In the genomic region with DNA sequence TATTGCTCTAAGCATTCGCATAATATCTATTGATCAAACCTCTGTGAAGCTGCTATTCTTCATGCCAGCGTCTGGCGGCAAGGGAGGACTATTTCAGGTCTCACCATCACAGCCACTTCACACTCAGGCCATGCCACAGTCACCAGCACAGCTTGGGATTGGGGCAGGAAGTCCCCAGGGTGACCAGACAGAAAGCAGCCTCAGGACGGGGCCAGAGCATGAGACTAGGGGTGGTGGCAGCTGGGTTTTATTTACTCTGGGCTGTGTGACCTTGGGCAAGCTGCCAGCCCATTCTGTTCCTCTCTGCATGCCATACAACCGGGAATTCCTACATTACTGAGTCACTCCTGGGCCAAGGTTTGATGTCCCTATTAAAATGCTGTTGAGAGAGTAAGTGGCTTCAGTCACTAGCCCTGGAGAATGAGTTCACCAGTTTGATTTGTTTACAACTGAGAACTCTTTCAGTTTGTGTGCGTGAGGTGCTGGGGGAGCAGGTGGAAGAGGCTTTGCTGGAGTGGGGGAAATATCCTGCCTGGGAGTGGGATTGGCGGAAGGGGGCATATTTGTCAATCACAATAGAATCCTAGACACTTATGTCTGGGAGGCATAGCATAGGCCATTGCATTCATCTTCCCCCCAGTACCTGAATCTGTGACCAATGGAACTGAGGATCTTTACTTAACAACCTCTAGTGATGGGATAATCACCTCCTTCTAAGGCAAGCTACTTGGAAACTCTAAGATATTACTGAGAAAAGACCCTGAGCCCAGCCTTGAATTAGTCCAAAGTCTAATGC, we compare ENCODE assay signal across 1 cellular context.
TF ChIP-seq lines count a peak whose summit lies in the region.

No MANE protein-coding gene starts in this region.

TF ChIP-seq in HepG2, 621 proteins besides CTCF, POLR2A, EP300 and RAD21 (continued from another document and continues in another):
- TF ChIP-seq PRPF4 (IDR thresholded peaks at IDR 0.05; ENCODE audit: low read depth, low read length, poor library complexity, severe bottlenecking) (no peak), NBN (conservative IDR thresholded peaks at IDR 0.05) (no peak), KAT8 (CRISPR knock-in tag; IDR thresholded peaks at IDR 0.05) (peak; percentile 66; the same call in 1 of the 2 replicates), SMAD3 (CRISPR knock-in tag; IDR thresholded peaks at IDR 0.05) (no peak; the same call in none of the 2 replicates), MEIS2 (CRISPR knock-in tag; IDR thresholded peaks at IDR 0.05) (peak; percentile 78), NFATC3 (CRISPR knock-in tag; IDR thresholded peaks at IDR 0.05) (no peak), ZNF256 (CRISPR knock-in tag; conservative IDR thresholded peaks at IDR 0.05) (no peak), KIAA2018 (CRISPR knock-in tag; IDR thresholded peaks at IDR 0.05; ENCODE audit: borderline replicate concordance) (0 out of 2 replicates have a peak, but pooled peaks have one; percentile 27), ZSCAN31 (CRISPR knock-in tag; IDR thresholded peaks at IDR 0.05; ENCODE audit: low read depth) (peak; percentile 59; the same call in 1 of the 2 replicates), FOSL1 (CRISPR knock-in tag; IDR thresholded peaks at IDR 0.05; ENCODE audit: borderline replicate concordance) (peak; percentile 94), PRDM10 (CRISPR knock-in tag; IDR thresholded peaks at IDR 0.05; ENCODE audit: low read depth) (peak; percentile 77), ZNF710 (CRISPR knock-in tag; IDR thresholded peaks at IDR 0.05; ENCODE audit: borderline replicate concordance) (peak; percentile 84; the same call in 1 of the 2 replicates), JUN (CRISPR knock-in tag; IDR thresholded peaks at IDR 0.05) (peak; percentile 89), ZNF782 (CRISPR knock-in tag; IDR thresholded peaks at IDR 0.05; ENCODE audit: borderline replicate concordance) (no peak), SKI (IDR thresholded peaks at IDR 0.05; ENCODE audit: partially characterized antibody) (peak; percentile 83), NFKB2 (CRISPR knock-in tag; IDR thresholded peaks at IDR 0.05; ENCODE audit: borderline replicate concordance) (peak; percentile 85; the same call in 1 of the 2 replicates), ZNF784 (CRISPR knock-in tag; IDR thresholded peaks at IDR 0.05; ENCODE audit: borderline replicate concordance) (peak; percentile 75), ARHGAP35 (CRISPR knock-in tag; IDR thresholded peaks at IDR 0.05; ENCODE audit: borderline replicate concordance) (no peak), BRD4 (CRISPR knock-in tag; IDR thresholded peaks at IDR 0.05) (no peak), KLF6 (CRISPR knock-in tag; IDR thresholded peaks at IDR 0.05) (0 out of 2 replicates have a peak, but pooled peaks have one; percentile 39), HMG20A (CRISPR knock-in tag; IDR thresholded peaks at IDR 0.05; ENCODE audit: borderline replicate concordance) (peak; percentile 89; the same call in 1 of the 2 replicates), GLI4 (CRISPR knock-in tag; IDR thresholded peaks at IDR 0.05; ENCODE audit: borderline replicate concordance) (no peak), MYC (CRISPR knock-in tag; IDR thresholded peaks at IDR 0.05; ENCODE audit: borderline replicate concordance) (peak; percentile 56; the same call in 1 of the 2 replicates), HNRNPH1 (optimal IDR thresholded peaks at IDR 0.05; ENCODE audit: low read depth, low read length) (no peak), SP5 (CRISPR knock-in tag; IDR thresholded peaks at IDR 0.05; ENCODE audit: borderline replicate concordance, low read depth) (peak; percentile 36; the same call in 1 of the 2 replicates), RFXAP (CRISPR knock-in tag; IDR thresholded peaks at IDR 0.05; ENCODE audit: borderline replicate concordance) (peak; percentile 80), GZF1 (CRISPR knock-in tag; IDR thresholded peaks at IDR 0.05) (no peak), KDM5B (CRISPR knock-in tag; IDR thresholded peaks at IDR 0.05; ENCODE audit: borderline replicate concordance) (peak; percentile 75; the same call in 1 of the 2 replicates), TBX3 (IDR thresholded peaks at IDR 0.05; ENCODE audit: borderline replicate concordance) (no peak; the same call in 1 of the 2 replicates)
- TF ChIP-seq, protein P1, sequence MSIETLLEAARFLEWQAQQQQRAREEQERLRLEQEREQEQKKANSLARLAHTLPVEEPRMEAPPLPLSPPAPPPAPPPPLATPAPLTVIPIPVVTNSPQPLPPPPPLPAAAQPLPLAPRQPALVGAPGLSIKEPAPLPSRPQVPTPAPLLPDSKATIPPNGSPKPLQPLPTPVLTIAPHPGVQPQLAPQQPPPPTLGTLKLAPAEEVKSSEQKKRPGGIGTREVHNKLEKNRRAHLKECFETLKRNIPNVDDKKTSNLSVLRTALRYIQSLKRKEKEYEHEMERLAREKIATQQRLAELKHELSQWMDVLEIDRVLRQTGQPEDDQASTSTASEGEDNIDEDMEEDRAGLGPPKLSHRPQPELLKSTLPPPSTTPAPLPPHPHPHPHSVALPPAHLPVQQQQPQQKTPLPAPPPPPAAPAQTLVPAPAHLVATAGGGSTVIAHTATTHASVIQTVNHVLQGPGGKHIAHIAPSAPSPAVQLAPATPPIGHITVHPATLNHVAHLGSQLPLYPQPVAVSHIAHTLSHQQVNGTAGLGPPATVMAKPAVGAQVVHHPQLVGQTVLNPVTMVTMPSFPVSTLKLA (IDR thresholded peaks at IDR 0.05) = peak; percentile 21; the same call in 1 of the 2 replicates
- TF ChIP-seq, protein P2, sequence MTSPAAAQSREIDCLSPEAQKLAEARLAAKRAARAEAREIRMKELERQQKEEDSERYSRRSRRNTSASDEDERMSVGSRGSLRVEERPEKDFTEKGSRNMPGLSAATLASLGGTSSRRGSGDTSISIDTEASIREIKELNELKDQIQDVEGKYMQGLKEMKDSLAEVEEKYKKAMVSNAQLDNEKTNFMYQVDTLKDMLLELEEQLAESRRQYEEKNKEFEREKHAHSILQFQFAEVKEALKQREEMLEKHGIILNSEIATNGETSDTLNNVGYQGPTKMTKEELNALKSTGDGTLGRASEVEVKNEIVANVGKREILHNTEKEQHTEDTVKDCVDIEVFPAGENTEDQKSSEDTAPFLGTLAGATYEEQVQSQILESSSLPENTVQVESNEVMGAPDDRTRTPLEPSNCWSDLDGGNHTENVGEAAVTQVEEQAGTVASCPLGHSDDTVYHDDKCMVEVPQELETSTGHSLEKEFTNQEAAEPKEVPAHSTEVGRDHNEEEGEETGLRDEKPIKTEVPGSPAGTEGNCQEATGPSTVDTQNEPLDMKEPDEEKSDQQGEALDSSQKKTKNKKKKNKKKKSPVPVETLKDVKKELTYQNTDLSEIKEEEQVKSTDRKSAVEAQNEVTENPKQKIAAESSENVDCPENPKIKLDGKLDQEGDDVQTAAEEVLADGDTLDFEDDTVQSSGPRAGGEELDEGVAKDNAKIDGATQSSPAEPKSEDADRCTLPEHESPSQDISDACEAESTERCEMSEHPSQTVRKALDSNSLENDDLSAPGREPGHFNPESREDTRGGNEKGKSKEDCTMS (CRISPR knock-in tag; conservative IDR thresholded peaks at IDR 0.05) = no peak
- TF ChIP-seq, protein P3, sequence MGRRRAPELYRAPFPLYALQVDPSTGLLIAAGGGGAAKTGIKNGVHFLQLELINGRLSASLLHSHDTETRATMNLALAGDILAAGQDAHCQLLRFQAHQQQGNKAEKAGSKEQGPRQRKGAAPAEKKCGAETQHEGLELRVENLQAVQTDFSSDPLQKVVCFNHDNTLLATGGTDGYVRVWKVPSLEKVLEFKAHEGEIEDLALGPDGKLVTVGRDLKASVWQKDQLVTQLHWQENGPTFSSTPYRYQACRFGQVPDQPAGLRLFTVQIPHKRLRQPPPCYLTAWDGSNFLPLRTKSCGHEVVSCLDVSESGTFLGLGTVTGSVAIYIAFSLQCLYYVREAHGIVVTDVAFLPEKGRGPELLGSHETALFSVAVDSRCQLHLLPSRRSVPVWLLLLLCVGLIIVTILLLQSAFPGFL (CRISPR knock-in tag; IDR thresholded peaks at IDR 0.05) = no peak
